Comparison of ENCODE assay signal across 8 cellular contexts in genomic region chr19:1239796-1240737, GRCh38. TPM values are rescaled to one million over a fixed set of nuclear protein-coding genes. Genes with fewer than 3 reads are reported as not detected.
DNase-seq lines count a peak whose midpoint lies in the region; ATAC-seq and TF ChIP-seq lines count a peak whose summit lies in the region.

No MANE protein-coding gene starts in this region.

- H3K9ac ChIP-seq in BLaER1: peak overlapping the region; percentile 50; the same call in 1 of the 2 replicates

- H3K4me2 ChIP-seq in BLaER1: peak overlapping the region; percentile 98

- DNase-seq in NCI-H128 (lab: John Stamatoyannopoulos, UW; ENCODE audit: unreplicated experiment): peak; percentile 80
- peak; percentile 89 to 94 (median 93) for DNase-seq in T-helper 2 cell
- DNase-seq in amygdala (lab: John Stamatoyannopoulos, UW): peak in 55 of 56 donors; percentile 42 to 94 (median 77)
- DNase-seq in right atrium auricular region (ENCODE audit: low spot score): peak; percentile 88
- DNase-seq in pulmonary artery endothelial cell (ENCODE audit: low read depth, low spot score): peak; percentile 66
- DNase-seq in ureter (ENCODE audit: low spot score): peak; percentile 83

- H3K4me3 ChIP-seq in BLaER1 (peak overlapping the region; percentile 95), right atrium auricular region (peak overlapping the region; percentile 12 to 85)

- H3K9me3 ChIP-seq in BLaER1 (no peaks in the 10 kb centered on the region), right atrium auricular region (no peaks in the 10 kb centered on the region)

- H3K4me1 ChIP-seq in BLaER1 (peaks cover 73% of the 10 kb centered on the region), right atrium auricular region (peaks cover 0 to 62% of the 10 kb centered on the region in 2 donors)

- H3K36me3 ChIP-seq in BLaER1 (peaks cover 13% of the 10 kb centered on the region; the same call in 1 of the 2 replicates), right atrium auricular region (peaks cover 3% of the 10 kb centered on the region)

- TF ChIP-seq CTCF in right atrium auricular region (IDR thresholded peaks at IDR 0.05): peak; percentile 96 to 97

- H3K27me3 ChIP-seq in BLaER1 (peaks cover 49% of the 10 kb centered on the region), right atrium auricular region (no peaks in the 10 kb centered on the region)

- H3K27ac ChIP-seq in BLaER1 (no peak overlapping the region), right atrium auricular region (peak overlapping the region; percentile 99)

- ATAC-seq in GM19467 (IDR thresholded peaks at IDR 0.05; ENCODE audit: unreplicated experiment): peak; percentile 26

- peaks cover 46% of the 10 kb centered on the region for H4K20me1 ChIP-seq in BLaER1

RNA-seq across cellular contexts. Expression of gene ATP5F1D, which starts 1.5 kb away (rescaled TPM):
- 100 to 1,000 TPM; 193 to 269 TPM for total RNA-seq in right atrium auricular region
- total RNA-seq in pulmonary artery endothelial cell: 21.4 and 28.9 TPM in 2 replicates
- 144 TPM for total RNA-seq in ureter

RNA-seq across cellular contexts. Expression of gene CBARP, which starts 2.3 kb away (rescaled TPM):
- 1 to 10 TPM; 2.4 to 2.6 TPM for total RNA-seq in right atrium auricular region
- 2.1 and 2.2 TPM in 2 replicates for total RNA-seq in pulmonary artery endothelial cell
- 0.73 TPM for total RNA-seq in ureter

RNA-seq across cellular contexts. Expression of gene MIDN, which starts 8.3 kb away (rescaled TPM):
- 10 to 100 TPM; 42.1 to 42.2 TPM for total RNA-seq in right atrium auricular region
- total RNA-seq in pulmonary artery endothelial cell: 11.4 and 13.4 TPM in 2 replicates
- total RNA-seq in ureter: 121 TPM

RNA-seq across cellular contexts. Expression of gene CIRBP, which starts 29.1 kb away (rescaled TPM):
- 100 to 1,000 TPM; 288 to 385 TPM for total RNA-seq in right atrium auricular region
- 99.5 and 247 TPM in 2 replicates for total RNA-seq in pulmonary artery endothelial cell
- total RNA-seq in ureter: 524 TPM

RNA-seq across cellular contexts. Expression of gene STK11, which starts 34.5 kb away (rescaled TPM):
- 10 to 100 TPM; 62.0 to 64.7 TPM for total RNA-seq in right atrium auricular region
- 100 and 131 TPM in 2 replicates for total RNA-seq in pulmonary artery endothelial cell
- total RNA-seq in ureter: 51.2 TPM
